Comparison of ENCODE assay signal across 1 cellular context in genomic region chr2:137056704-137057103, GRCh38.
TF ChIP-seq lines count a peak whose summit lies in the region.

No MANE protein-coding gene starts in this region.

TF ChIP-seq in WTC11, 78 proteins besides CTCF, POLR2A, EP300 and RAD21 (continued from another document):
- TF ChIP-seq EMX1 (CRISPR knock-in tag; IDR thresholded peaks at IDR 0.05) = no peak
